In genomic region chr2:219279151-219279915, GRCh38 we compare ENCODE assay signal across 8 cellular contexts. TPM values are rescaled to one million over a fixed set of nuclear protein-coding genes. Genes with fewer than 3 reads are reported as not detected.
DNase-seq lines count a peak whose midpoint lies in the region; ATAC-seq and TF ChIP-seq lines count a peak whose summit lies in the region.

DNAJB2 (plus strand) TSS chr2:219279366; CDS start chr2:219279834, 468 bp downstream.

- CTCF ChIA-PET in CD8-positive, alpha-beta memory T cell (lab: Charles Lee) = interaction anchor here (0.6 to 14.9 kb wide), 21 partner anchors 8 to 251 kb away, joined by 3 to 258 read pairs (median 4); partner anchors contain the start of genes ANKZF1, ATG9A, CNPPD1 and GLB1L

- peak; percentile 99 to 100 (median 99) for DNase-seq in CD8-positive, alpha-beta memory T cell
- DNase-seq in HS-5 (ENCODE audit: low read depth) = peak; percentile 96
- DNase-seq in NK-92 treated with Interleukin-12 subunit alpha and Interleukin-12 subunit beta, amount 100 ng/mL, for 24 hours (lab: John Stamatoyannopoulos, UW) = peak; percentile 99
- DNase-seq in activated CD8-positive, alpha-beta memory T cell treated with anti-CD3 and anti-CD28 coated beads for 24 hours = peak; percentile 98
- peak; percentile 96 for DNase-seq in effector CD8-positive, alpha-beta T cell (lab: John Stamatoyannopoulos, UW)
- DNase-seq in lung (ENCODE audit: low spot score) = peak; percentile 98
- peak; percentile 94 to 99 (median 99) for DNase-seq in stimulated activated CD4-positive, alpha-beta T cell treated with anti-CD3 and anti-CD28 coated beads, TNF-alpha, amount 100 ng/mL, for 4 hours (ENCODE audit: low read depth in 3 of 3)

- peak within 1 kb of the TSS; percentile 99 for H3K27ac ChIP-seq in CD8-positive, alpha-beta memory T cell (ENCODE audit: low read depth, low read length)
- peak within 1 kb of the TSS; percentile 86 to 93 for H3K27ac ChIP-seq in lung (ENCODE audit: low read depth in 1 of 2, low read length in 1 of 2)

- no peaks in the 10 kb centered on the region for H3K9me3 Mint-ChIP-seq in CD8-positive, alpha-beta memory T cell

- no peaks in the 10 kb centered on the region for H3K9me3 ChIP-seq in CD8-positive, alpha-beta memory T cell (ENCODE audit: low read length)
- H3K9me3 ChIP-seq in lung (ENCODE audit: control insufficient read depth in 2 of 2, insufficient read depth in 1 of 2, low read length in 1 of 2) = no peaks in the 10 kb centered on the region

- H3K4me3 ChIP-seq in CD8-positive, alpha-beta memory T cell (ENCODE audit: low read length) = peak within 1 kb of the TSS; percentile 72
- H3K4me3 ChIP-seq in lung = peak within 1 kb of the TSS; percentile 78

- H3K36me3 ChIP-seq in CD8-positive, alpha-beta memory T cell (ENCODE audit: insufficient read depth, low read length) = peaks cover 30% of the 10 kb centered on the region
- peaks cover 0 to 23% of the 10 kb centered on the region in 2 donors for H3K36me3 ChIP-seq in lung (ENCODE audit: control insufficient read depth in 2 of 2, insufficient read depth in 2 of 2, low read length in 2 of 2)

- no peaks in the 10 kb centered on the region for H3K27me3 Mint-ChIP-seq in CD8-positive, alpha-beta memory T cell

- no peak for TF ChIP-seq CTCF in lung (IDR thresholded peaks at IDR 0.05; ENCODE audit: control extremely low read depth, extremely low read depth)

- peak within 1 kb of the TSS; percentile 89 to 98 (median 93) for H3K4me3 Mint-ChIP-seq in CD8-positive, alpha-beta memory T cell

- peaks cover 8 to 47% (median 12%) of the 10 kb centered on the region in 3 donors for H3K36me3 Mint-ChIP-seq in CD8-positive, alpha-beta memory T cell

- H3K27me3 ChIP-seq in CD8-positive, alpha-beta memory T cell (ENCODE audit: insufficient read depth, low read length, poor library complexity, severe bottlenecking) = no peaks in the 10 kb centered on the region
- no peaks in the 10 kb centered on the region for H3K27me3 ChIP-seq in lung (ENCODE audit: control insufficient read depth, insufficient read depth)

- H3K4me1 ChIP-seq in CD8-positive, alpha-beta memory T cell (ENCODE audit: insufficient read depth, low read length) = peaks cover 32% of the 10 kb centered on the region
- peaks cover 8 to 9% of the 10 kb centered on the region in 2 donors for H3K4me1 ChIP-seq in lung (ENCODE audit: control insufficient read depth in 2 of 2, insufficient read depth in 2 of 2, low read length in 2 of 2)

- POLR2A ChIA-PET in CD8-positive, alpha-beta memory T cell (lab: Charles Lee) = interaction anchor here (0.6 to 4.4 kb wide), 21 partner anchors 9 to 755 kb away, joined by 3 to 57 read pairs (median 7); partner anchors contain the start of genes ABCB6, ANKZF1, ATG9A and CNPPD1

- ATAC-seq in GM19468 (IDR thresholded peaks at IDR 0.05; ENCODE audit: extremely low read depth, unreplicated experiment) (peak; percentile 90), lung (ENCODE audit: insufficient read depth, low FRiP score) (peak; percentile 96)

- WGBS in lung, 2 donors = 1 to 2% methylated on average over 39 to 65 of the region's 65 CpGs

- peak within 1 kb of the TSS; percentile 97 to 100 (median 100) for H3K27ac Mint-ChIP-seq in CD8-positive, alpha-beta memory T cell

- H3K4me1 Mint-ChIP-seq in CD8-positive, alpha-beta memory T cell = peaks cover 31 to 54% (median 41%) of the 10 kb centered on the region in 3 donors

RNA-seq across cellular contexts. Expression of gene DNAJB2, which starts in this region (rescaled TPM):
- total RNA-seq in CD8-positive, alpha-beta memory T cell = 10 to 100 TPM; 48.5 to 56.4 TPM
- 5.9 TPM for polyA plus RNA-seq in CD8-positive, alpha-beta memory T cell
- 10 to 100 TPM; 77.3 to 79.6 TPM for total RNA-seq in lung
- polyA plus RNA-seq in lung = 10 to 100 TPM; 63.7 to 73.4 TPM

Comparison
In these comparisons a context has a peak if more than half of its experiments do, and no peak if none do; other contexts are left out.
1. Peak in every context shown above with its lines: DNase-seq, ATAC-seq, H3K4me3 ChIP-seq and H3K27ac ChIP-seq.